32 cellular contexts compared by ENCODE assay signal in the genomic region with DNA sequence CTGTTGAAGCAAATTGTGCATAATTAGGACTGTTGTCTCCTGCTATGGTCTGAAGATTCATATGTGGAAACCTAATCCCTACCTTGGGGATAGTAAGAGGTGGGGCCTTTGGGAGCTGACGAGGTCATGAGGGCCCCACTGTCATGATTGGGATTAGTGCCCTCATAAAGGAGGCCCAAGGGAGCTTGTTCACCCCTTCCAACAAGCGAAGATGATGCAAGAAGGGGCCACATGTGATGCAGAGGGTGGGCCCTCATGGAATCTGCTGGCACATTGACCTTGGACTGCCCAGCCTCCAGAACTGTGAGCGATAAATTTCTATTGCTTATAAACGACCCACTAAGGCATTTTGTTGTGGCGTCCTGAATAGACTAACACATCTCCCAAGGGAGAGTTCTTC. TPM values are rescaled to one million over a fixed set of nuclear protein-coding genes. Genes with fewer than 3 reads are reported as not detected.
"Had no signal": no experiment of that assay in that cellular context is flagged by ENCODE, and none has a peak within 500 bp of the region (broad histone marks: within the 10 kb centered on the region; RNA-seq: fewer than 3 reads in every experiment).

No MANE protein-coding gene starts in this region.

- H3K9me3 ChIP-seq: breast epithelium, colonic mucosa, esophagus squamous epithelium had no signal

- H3K27me3 ChIP-seq: ascending aorta, breast epithelium, cardiac muscle cell, colonic mucosa, esophagus squamous epithelium had no signal

- H3K27ac Mint-ChIP-seq: activated CD4-positive, alpha-beta memory T cell treated with anti-CD3 and anti-CD28 coated beads, Interleukin-2, amount 10 ng/mL, durations not matched to agents 7 days and 5 days; activated CD4-positive, alpha-beta T cell treated with anti-CD3 and anti-CD28 coated beads for 36 hours; activated CD4-positive, alpha-beta T cell treated with anti-CD3 and anti-CD28 coated beads, Interleukin-2, amount 10 ng/mL, durations not matched to agents 24 days and 14 days; activated naive CD4-positive, alpha-beta T cell treated with anti-CD3 and anti-CD28 coated beads, Interleukin-2, amount 10 ng/mL, durations not matched to agents 7 days and 5 days; activated naive CD4-positive, alpha-beta T cell treated with anti-CD3 and anti-CD28 coated beads, Interleukin-2, amount 50 U/mL, for 72 hours; activated naive CD8-positive, alpha-beta T cell treated with anti-CD3 and anti-CD28 coated beads, Interleukin-2, amount 10 ng/mL, durations not matched to agents 7 days and 5 days; activated T-cell treated with anti-CD3 and anti-CD28 coated beads, Interleukin-2, amount 50 U/mL, for 24 hours; activated T-cell treated with anti-CD3 and anti-CD28 coated beads, Interleukin-2, amount 50 U/mL, for 72 hours; T-helper 2 cell treated with Interferon-gamma antibody and Interleukin-4, amounts not matched to agents 5 μg/mL and 100 μg/mL, for 36 hours had no signal

- H3K36me3 Mint-ChIP-seq: activated naive CD4-positive, alpha-beta T cell treated with anti-CD3 and anti-CD28 coated beads, Interleukin-2, amount 10 ng/mL, durations not matched to agents 7 days and 5 days; activated naive CD4-positive, alpha-beta T cell treated with anti-CD3 and anti-CD28 coated beads, Interleukin-2, amount 50 U/mL, for 72 hours; activated naive CD8-positive, alpha-beta T cell treated with anti-CD3 and anti-CD28 coated beads, Interleukin-2, amount 10 ng/mL, durations not matched to agents 7 days and 5 days; brain had no signal

- ATAC-seq: activated CD4-positive, alpha-beta T cell treated with anti-CD3 and anti-CD28 coated beads for 36 hours; activated naive CD4-positive, alpha-beta T cell treated with anti-CD3 and anti-CD28 coated beads, Interleukin-2, amount 50 U/mL, for 72 hours; activated T-cell treated with anti-CD3 and anti-CD28 coated beads, Interleukin-2, amount 50 U/mL, for 72 hours had no signal

- H3K4me3 Mint-ChIP-seq: activated CD4-positive, alpha-beta memory T cell treated with anti-CD3 and anti-CD28 coated beads, Interleukin-2, amount 10 ng/mL, durations not matched to agents 7 days and 5 days; activated CD4-positive, alpha-beta T cell treated with anti-CD3 and anti-CD28 coated beads for 36 hours; activated CD4-positive, alpha-beta T cell treated with anti-CD3 and anti-CD28 coated beads, Interleukin-2, amount 10 ng/mL, durations not matched to agents 24 days and 14 days; activated naive CD4-positive, alpha-beta T cell treated with anti-CD3 and anti-CD28 coated beads, Interleukin-2, amount 10 ng/mL, durations not matched to agents 7 days and 5 days; activated naive CD8-positive, alpha-beta T cell treated with anti-CD3 and anti-CD28 coated beads, Interleukin-2, amount 10 ng/mL, durations not matched to agents 7 days and 5 days; activated T-cell treated with anti-CD3 and anti-CD28 coated beads, Interleukin-2, amount 50 U/mL, for 24 hours; activated T-cell treated with anti-CD3 and anti-CD28 coated beads, Interleukin-2, amount 50 U/mL, for 72 hours; brain; T-helper 2 cell treated with Interferon-gamma antibody and Interleukin-4, amounts not matched to agents 5 μg/mL and 100 μg/mL, for 36 hours had no signal

- DNase-seq: activated CD4-positive, alpha-beta memory T cell treated with anti-CD3 and anti-CD28 coated beads, Interleukin-2, amount 10 ng/mL, durations not matched to agents 7 days and 5 days; activated CD4-positive, alpha-beta T cell treated with anti-CD3 and anti-CD28 coated beads for 36 hours; activated CD4-positive, alpha-beta T cell treated with anti-CD3 and anti-CD28 coated beads, Interleukin-2, amount 10 ng/mL, durations not matched to agents 24 days and 14 days; activated CD4-positive, CD25-positive, alpha-beta regulatory T cell; activated CD4-positive, CD25-positive, alpha-beta regulatory T cell treated with anti-CD3 and anti-CD28 coated beads, Interleukin-2, amount 50 U/mL, for 72 hours; activated CD8-positive, alpha-beta memory T cell treated with anti-CD3 and anti-CD28 coated beads, Interleukin-2, amount 50 U/mL, for 48 hours; activated gamma-delta T cell; activated naive CD4-positive, alpha-beta T cell; activated naive CD4-positive, alpha-beta T cell treated with anti-CD3 and anti-CD28 coated beads, Interleukin-2, amount 10 ng/mL, durations not matched to agents 7 days and 5 days; activated naive CD8-positive, alpha-beta T cell treated with anti-CD3 and anti-CD28 coated beads, Interleukin-2, amount 10 ng/mL, durations not matched to agents 7 days and 5 days; activated T-cell treated with anti-CD3 and anti-CD28 coated beads for 4 hours; activated T-cell treated with anti-CD3 and anti-CD28 coated beads, Interleukin-2, amount 50 U/mL, for 24 hours; activated T-cell treated with anti-CD3 and anti-CD28 coated beads, Interleukin-2, amount 50 U/mL, for 72 hours; central memory CD4-positive, alpha-beta T cell; cerebellar nuclear complex; colonic mucosa; effector CD8-positive, alpha-beta T cell; esophagus squamous epithelium; foreskin fibroblast; head of caudate nucleus; hippocampal formation; T1000 had no signal

- H3K9me3 Mint-ChIP-seq: activated CD4-positive, alpha-beta memory T cell treated with anti-CD3 and anti-CD28 coated beads, Interleukin-2, amount 10 ng/mL, durations not matched to agents 7 days and 5 days; activated CD4-positive, alpha-beta T cell treated with anti-CD3 and anti-CD28 coated beads, Interleukin-2, amount 10 ng/mL, durations not matched to agents 24 days and 14 days; activated naive CD4-positive, alpha-beta T cell treated with anti-CD3 and anti-CD28 coated beads, Interleukin-2, amount 10 ng/mL, durations not matched to agents 7 days and 5 days; activated naive CD4-positive, alpha-beta T cell treated with anti-CD3 and anti-CD28 coated beads, Interleukin-2, amount 50 U/mL, for 72 hours; activated T-cell treated with anti-CD3 and anti-CD28 coated beads, Interleukin-2, amount 50 U/mL, for 24 hours; activated T-cell treated with anti-CD3 and anti-CD28 coated beads, Interleukin-2, amount 50 U/mL, for 72 hours; T-helper 2 cell treated with Interferon-gamma antibody and Interleukin-4, amounts not matched to agents 5 μg/mL and 100 μg/mL, for 36 hours had no signal

- H3K4me1 ChIP-seq: ascending aorta, breast epithelium, colonic mucosa, esophagus squamous epithelium had no signal

- H3K27me3 Mint-ChIP-seq: activated CD4-positive, alpha-beta T cell treated with anti-CD3 and anti-CD28 coated beads for 36 hours; activated T-cell treated with anti-CD3 and anti-CD28 coated beads, Interleukin-2, amount 50 U/mL, for 24 hours had no signal

- H3K4me1 Mint-ChIP-seq: activated CD4-positive, alpha-beta memory T cell treated with anti-CD3 and anti-CD28 coated beads, Interleukin-2, amount 10 ng/mL, durations not matched to agents 7 days and 5 days; activated CD4-positive, alpha-beta T cell treated with anti-CD3 and anti-CD28 coated beads for 36 hours; activated CD4-positive, alpha-beta T cell treated with anti-CD3 and anti-CD28 coated beads, Interleukin-2, amount 10 ng/mL, durations not matched to agents 24 days and 14 days; activated naive CD4-positive, alpha-beta T cell treated with anti-CD3 and anti-CD28 coated beads, Interleukin-2, amount 10 ng/mL, durations not matched to agents 7 days and 5 days; activated naive CD8-positive, alpha-beta T cell treated with anti-CD3 and anti-CD28 coated beads, Interleukin-2, amount 10 ng/mL, durations not matched to agents 7 days and 5 days had no signal

- FAIRE-seq: endometrium, endothelial cell of umbilical vein, frontal cortex had no signal

- H3K36me3 ChIP-seq: ascending aorta, breast epithelium, cardiac muscle cell, colonic mucosa, esophagus squamous epithelium had no signal

- H3K4me3 ChIP-seq: ascending aorta, breast epithelium, cardiac muscle cell, colonic mucosa, esophagus squamous epithelium had no signal

- H3K27ac ChIP-seq: ascending aorta, breast epithelium, cardiac muscle cell, colonic mucosa, epithelial cell of prostate, esophagus squamous epithelium had no signal

RNA-seq across cellular contexts. Expression of gene TMEM132B, which starts 25.6 kb away (rescaled TPM):
- total RNA-seq: activated CD4-positive, alpha-beta memory T cell treated with anti-CD3 and anti-CD28 coated beads, Interleukin-2, amount 10 ng/mL, durations not matched to agents 7 days and 5 days; activated CD4-positive, alpha-beta T cell treated with anti-CD3 and anti-CD28 coated beads for 36 hours; activated CD4-positive, alpha-beta T cell treated with anti-CD3 and anti-CD28 coated beads, Interleukin-2, amount 10 ng/mL, durations not matched to agents 24 days and 14 days; activated naive CD4-positive, alpha-beta T cell treated with anti-CD3 and anti-CD28 coated beads, Interleukin-2, amount 50 U/mL, for 72 hours; activated naive CD8-positive, alpha-beta T cell treated with anti-CD3 and anti-CD28 coated beads, Interleukin-2, amount 10 ng/mL, durations not matched to agents 7 days and 5 days; activated T-cell treated with anti-CD3 and anti-CD28 coated beads, Interleukin-2, amount 50 U/mL, for 72 hours had no signal
